ENCODE assay signal across 26 cellular contexts in the genomic region with DNA sequence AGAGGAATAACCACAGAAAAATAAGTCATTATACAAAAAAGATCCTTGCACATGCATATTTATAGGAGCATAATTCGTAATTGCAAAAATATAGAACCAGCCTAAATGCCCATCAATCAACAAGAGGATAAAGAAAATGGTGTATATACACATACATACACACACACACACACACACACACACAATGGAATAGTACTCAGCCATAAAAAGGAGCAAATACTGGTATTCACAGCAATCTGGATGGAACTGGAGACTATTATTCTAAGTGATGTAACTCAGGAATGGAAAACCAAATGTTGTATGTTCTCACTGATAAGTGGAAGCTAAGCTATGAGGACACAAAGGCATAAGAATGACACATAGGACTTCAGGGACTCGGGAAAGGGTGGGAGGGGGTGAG. TPM values are rescaled to one million over a fixed set of nuclear protein-coding genes. Genes with fewer than 3 reads are reported as not detected.
A peak's percentile ranks its signal among the peaks of the same experiment; 100 is the strongest.
DNase-seq lines count a peak whose midpoint lies in the region; ATAC-seq, FAIRE-seq and TF ChIP-seq lines count a peak whose summit lies in the region.
"Had no signal": no experiment of that assay in that cellular context is flagged by ENCODE, and none has a peak within 500 bp of the region (broad histone marks: within the 10 kb centered on the region; RNA-seq: fewer than 3 reads in every experiment).

No MANE protein-coding gene starts in this region.

- TF ChIP-seq RAD21 in K562 (CRISPR knock-in tag; conservative IDR thresholded peaks at IDR 0.05 in 1 of 2, IDR thresholded peaks at IDR 0.05 in 1 of 2) = no peak

- H3K27ac Mint-ChIP-seq in CD4-positive, alpha-beta T cell = no peak overlapping the region
- no peak overlapping the region for H3K27ac Mint-ChIP-seq in nephron
- no peak overlapping the region for H3K27ac Mint-ChIP-seq in progenitor cell of endocrine pancreas
- H3K27ac Mint-ChIP-seq: CD8-positive, alpha-beta memory T cell had no signal

- H3K4me1 Mint-ChIP-seq in CD4-positive, alpha-beta T cell (ENCODE audit: low read depth) = peaks cover 24% of the 10 kb centered on the region
- H3K4me1 Mint-ChIP-seq in nephron (peaks cover 17% of the 10 kb centered on the region), progenitor cell of endocrine pancreas (ENCODE audit: low read depth) (peaks cover 18% of the 10 kb centered on the region)

- H2AFZ ChIP-seq in K562 (ENCODE audit: low read depth, low read length) = no peak overlapping the region

- H3K9me3 ChIP-seq in CD4-positive, alpha-beta T cell (ENCODE audit: control insufficient read depth, low read length) = no peaks in the 10 kb centered on the region
- peaks cover 3% of the 10 kb centered on the region for H3K9me3 ChIP-seq in K562 (replicated peaks; ENCODE audit: control insufficient read depth, insufficient read depth, low read depth, low read length)
- H3K9me3 ChIP-seq: BLaER1 treated with 17β-estradiol and CSF1 and Interleukin-3, amounts not matched to agents 10 nM and 100 nM had no signal

- TF ChIP-seq EP300 in K562 (IDR thresholded peaks at IDR 0.05; ENCODE audit: low read length) = no peak

- H3K27me3 ChIP-seq in CD4-positive, alpha-beta T cell (ENCODE audit: control insufficient read depth, insufficient read depth, low read length) = peaks cover 14% of the 10 kb centered on the region
- H3K27me3 ChIP-seq in K562 (ENCODE audit: control insufficient read depth in 2 of 2, insufficient read depth in 2 of 2, low read length in 2 of 2) = no peaks in the 10 kb centered on the region
- H3K27me3 ChIP-seq: BLaER1 treated with 17β-estradiol and CSF1 and Interleukin-3, amounts not matched to agents 10 nM and 100 nM had no signal

- H3K4me3 Mint-ChIP-seq in CD4-positive, alpha-beta T cell = peak overlapping the region; percentile 30
- H3K4me3 Mint-ChIP-seq in nephron = peak overlapping the region in 2 of 3 experiments; percentile 66 to 67
- H3K4me3 Mint-ChIP-seq in progenitor cell of endocrine pancreas (ENCODE audit: low read depth) = peak overlapping the region; percentile 5

- DNase-seq in CD4-positive, alpha-beta T cell = no peak
- DNase-seq in K562 (ENCODE audit: extremely low read depth in 1 of 4, low spot score in 3 of 4) = no peak
- DNase-seq in progenitor cell of endocrine pancreas (ENCODE audit: low spot score, unreplicated experiment) = no peak
- no peak for DNase-seq in NCI-H2029 treated with DMSO at 0.1 percent for 48 hours (lab: John Stamatoyannopoulos, UW)
- no peak for DNase-seq in HCEC 1CT
- DNase-seq: AML-193; CD4-positive, alpha-beta memory T cell; CD8-positive, alpha-beta memory T cell; COR-L47; DMS 273 treated with DMSO at 0.1 percent for 48 hours; DMS153; DMS53; DMS79; DND-41; EL; GDM1 had no signal

- peaks cover 20% of the 10 kb centered on the region for H3K36me3 Mint-ChIP-seq in CD4-positive, alpha-beta T cell (ENCODE audit: low read depth)
- H3K36me3 Mint-ChIP-seq in nephron (ENCODE audit: low read depth) (peaks cover 15% of the 10 kb centered on the region), progenitor cell of endocrine pancreas (ENCODE audit: insufficient read depth) (peaks cover 8% of the 10 kb centered on the region)

- H4K20me1 ChIP-seq in K562 (replicated peaks; ENCODE audit: control insufficient read depth, insufficient read depth, low read length) = no peaks in the 10 kb centered on the region

- FAIRE-seq in K562 (lab: Jason Lieb, UNC) = no peak
- FAIRE-seq: A549, GM12878, GM12892, GM18507 had no signal

- H3K4me3 ChIP-seq in K562 = no peak overlapping the region
- H3K4me3 ChIP-seq: A549; BLaER1 treated with 17β-estradiol and CSF1 and Interleukin-3, amounts not matched to agents 10 nM and 100 nM; GM12878 had no signal

- no TSS peak for BruUV-seq in K562 (replicated peaks; lab: Mats Ljungman, UMichigan)

- CTCF ChIA-PET in CD4-positive, alpha-beta T cell (lab: Charles Lee) = no interaction called here
- CTCF ChIA-PET in K562 (lab: Yijun Ruan, JAX; ENCODE audit: low intra/inter-chr PET ratio) = no interaction called here

- TF ChIP-seq CTCF in CD4-positive, alpha-beta T cell (IDR thresholded peaks at IDR 0.05) = no peak
- TF ChIP-seq CTCF in K562 (IDR thresholded peaks at IDR 0.05 in 2 of 3, conservative IDR thresholded peaks at IDR 0.05 in 1 of 3; ENCODE audit: insufficient read depth in 2 of 3, low read depth in 1 of 3, low read length in 3 of 3) = no peak
- no peak for TF ChIP-seq CTCF in nephron (IDR thresholded peaks at IDR 0.05; ENCODE audit: unreplicated experiment in 3 of 3)
- no peak for TF ChIP-seq CTCF in progenitor cell of endocrine pancreas (IDR thresholded peaks at IDR 0.05; ENCODE audit: unreplicated experiment)

- no peak for TF ChIP-seq POLR2A in K562 (conservative IDR thresholded peaks at IDR 0.05)

- no peak overlapping the region for H3K9ac ChIP-seq in K562 (ENCODE audit: insufficient read depth in 1 of 2, low read depth in 2 of 2, low read length in 2 of 2)
- H3K9ac ChIP-seq: BLaER1 treated with 17β-estradiol and CSF1 and Interleukin-3, amounts not matched to agents 10 nM and 100 nM had no signal

- H3K4me1 ChIP-seq in K562 (replicated peaks in 1 of 2; ENCODE audit: control insufficient read depth in 2 of 2, insufficient read depth in 2 of 2, low read length in 2 of 2) = peaks cover 6 to 7% of the 10 kb centered on the region in 2 experiments; a peak in 4 of 5 replicates

- intact Hi-C loops in CD4-positive, alpha-beta T cell (cut with DNase I, micrococcal nuclease) = loop anchor here (5.0 to 10.0 kb wide), 2 partner anchors 180 to 273 kb away; a partner anchor contains a TSS
- intact Hi-C loops in K562 (cut with micrococcal nuclease) = no loop called here

- H3K79me2 ChIP-seq in K562 (ENCODE audit: control insufficient read depth, insufficient read depth, low read length) = peaks cover 26% of the 10 kb centered on the region

- no peak for ATAC-seq in CD4-positive, alpha-beta T cell (ENCODE audit: poor library complexity)
- no peak for ATAC-seq in K562
- ATAC-seq in GM21526 (IDR thresholded peaks at IDR 0.05; ENCODE audit: low FRiP score, unreplicated experiment) = no peak
- ATAC-seq in HG03280 (IDR thresholded peaks at IDR 0.05; ENCODE audit: unreplicated experiment) = no peak
- ATAC-seq: A549, GM12878 had no signal

- in situ Hi-C loops in K562 (cut with MboI) = no loop called here

- peaks cover 21% of the 10 kb centered on the region for H3K27me3 Mint-ChIP-seq in CD4-positive, alpha-beta T cell
- H3K27me3 Mint-ChIP-seq in nephron (ENCODE audit: low read depth) = peaks cover 9% of the 10 kb centered on the region
- peaks cover 41% of the 10 kb centered on the region for H3K27me3 Mint-ChIP-seq in progenitor cell of endocrine pancreas

- WGBS in K562 (ENCODE audit: insufficient coverage, low coverage, missing lambda C conversion rate) = 83% methylated on average over 2 of the region's 2 CpGs

- peaks cover 13% of the 10 kb centered on the region for H3K36me3 ChIP-seq in K562 (ENCODE audit: control insufficient read depth, insufficient read depth, low read length)

- no peaks in the 10 kb centered on the region for H3K9me3 Mint-ChIP-seq in CD4-positive, alpha-beta T cell
- peaks cover 4% of the 10 kb centered on the region for H3K9me3 Mint-ChIP-seq in nephron
- peaks cover 3% of the 10 kb centered on the region for H3K9me3 Mint-ChIP-seq in progenitor cell of endocrine pancreas (ENCODE audit: low read depth)
- H3K9me3 Mint-ChIP-seq: CD4-positive, alpha-beta memory T cell; CD8-positive, alpha-beta memory T cell had no signal

- H3K4me2 ChIP-seq in K562 (ENCODE audit: insufficient read depth, low read length) = no peak overlapping the region
- H3K4me2 ChIP-seq: A549; BLaER1 treated with 17β-estradiol and CSF1 and Interleukin-3, amounts not matched to agents 10 nM and 100 nM had no signal

- H3K27ac ChIP-seq in CD4-positive, alpha-beta T cell (ENCODE audit: low read depth, low read length) = no peak overlapping the region
- no peak overlapping the region for H3K27ac ChIP-seq in K562 (ENCODE audit: extremely low read depth, low read depth, low read length)
- H3K27ac ChIP-seq: 22Rv1; A549; BLaER1 treated with 17β-estradiol and CSF1 and Interleukin-3, amounts not matched to agents 10 nM and 100 nM; C4-2B had no signal

- POLR2A ChIA-PET in CD4-positive, alpha-beta T cell (lab: Charles Lee) = no interaction called here
- POLR2A ChIA-PET in K562 (lab: Yijun Ruan, JAX) = no interaction called here

- H3K9me1 ChIP-seq in K562 (ENCODE audit: control insufficient read depth, insufficient read depth, low read length) = no peaks in the 10 kb centered on the region

RNA-seq across cellular contexts. Expression of a gene that starts 1.9 kb away (rescaled TPM):
- 10 to 100 TPM; 11.7 to 12.5 TPM for total RNA-seq in CD4-positive, alpha-beta T cell
- total RNA-seq in K562 (2011; cell fraction: chromatin; rRNA removed; ENCODE audit: low replicate concordance) = 9.7 and 51.7 TPM in 2 replicates
- 6.2 and 8.0 TPM in 2 replicates for total RNA-seq in K562 (2011; cell fraction: nucleolus; rRNA removed)
- 13.3 and 20.0 TPM in 2 replicates for total RNA-seq in K562 (2011; cell fraction: nucleoplasm; rRNA removed)
- 21.2 and 26.1 TPM in 2 replicates for total RNA-seq in K562 (2014; rRNA removed)
- total RNA-seq in K562 (2014; rRNA removed; fragmentation: Illumina TruSeq; extraction: Trizol) = 43.6 and 53.4 TPM in 2 replicates
- total RNA-seq in K562 (2015; rRNA removed; fragmentation: Illumina TruSeq; extraction: Trizol) = 32.8 and 37.6 TPM in 2 replicates
- total RNA-seq in K562 (2021) = 29.1 and 29.5 TPM in 2 replicates
- polyA plus RNA-seq in K562 (2011; rRNA removed) = 17.3 and 24.7 TPM in 2 replicates
- 2.2 and 4.3 TPM in 2 replicates for polyA plus RNA-seq in K562 (2011; cell fraction: cytosol; rRNA removed)
- 6.7 and 7.0 TPM in 2 replicates for polyA plus RNA-seq in K562 (2011; cell fraction: nucleus; rRNA removed)
- polyA plus RNA-seq in K562 (2012) = 13.7 and 16.9 TPM in 2 replicates
- polyA plus RNA-seq in K562 (2014; fragmentation: Illumina TruSeq; extraction: Trizol) = 25.5 and 31.1 TPM in 2 replicates
- 10 to 100 TPM; 27.2 to 34.0 TPM for polyA plus RNA-seq in K562 (2014; fragmentation: Nextera tagmentation; extraction: Ambion mirVana)
- 23.4 and 24.1 TPM in 2 replicates for polyA plus RNA-seq in K562 (2014; rRNA removed)
- 27.6 and 32.5 TPM in 2 replicates for polyA minus RNA-seq in K562 (2011; rRNA and poly(A)+ RNA removed)
- 22.6 and 24.5 TPM in 2 replicates for polyA minus RNA-seq in K562 (2011; cell fraction: cytosol; rRNA and poly(A)+ RNA removed)
- polyA minus RNA-seq in K562 (2011; cell fraction: nucleus; rRNA and poly(A)+ RNA removed) = 10.5 and 18.7 TPM in 2 replicates
- 22.0 and 23.0 TPM in 2 replicates for total RNA-seq in progenitor cell of endocrine pancreas

RNA-seq across cellular contexts. Expression of a gene that starts 45.4 kb away (rescaled TPM):
- total RNA-seq in CD4-positive, alpha-beta T cell = 100 to 1,000 TPM; 124 to 132 TPM
- total RNA-seq in K562 (2011; cell fraction: chromatin; rRNA removed; ENCODE audit: low replicate concordance) = 123 and 395 TPM in 2 replicates
- 78.0 and 120 TPM in 2 replicates for total RNA-seq in K562 (2011; cell fraction: nucleolus; rRNA removed)
- total RNA-seq in K562 (2011; cell fraction: nucleoplasm; rRNA removed) = 158 and 184 TPM in 2 replicates
- 38.3 and 47.2 TPM in 2 replicates for total RNA-seq in K562 (2014; rRNA removed)
- total RNA-seq in K562 (2014; rRNA removed; fragmentation: Illumina TruSeq; extraction: Trizol) = 72.3 and 88.0 TPM in 2 replicates
- 53.3 and 55.5 TPM in 2 replicates for total RNA-seq in K562 (2015; rRNA removed; fragmentation: Illumina TruSeq; extraction: Trizol)
- total RNA-seq in K562 (2021) = 56.2 and 58.4 TPM in 2 replicates
- 67.3 and 74.3 TPM in 2 replicates for polyA plus RNA-seq in K562 (2011; rRNA removed)
- 10.6 and 21.5 TPM in 2 replicates for polyA plus RNA-seq in K562 (2011; cell fraction: cytosol; rRNA removed)
- 57.8 and 70.7 TPM in 2 replicates for polyA plus RNA-seq in K562 (2011; cell fraction: nucleus; rRNA removed)
- polyA plus RNA-seq in K562 (2012) = 16.8 and 21.0 TPM in 2 replicates
- polyA plus RNA-seq in K562 (2014; fragmentation: Illumina TruSeq; extraction: Trizol) = 29.5 and 34.4 TPM in 2 replicates
- 10 to 100 TPM; 16.1 to 17.3 TPM for polyA plus RNA-seq in K562 (2014; fragmentation: Nextera tagmentation; extraction: Ambion mirVana)
- polyA plus RNA-seq in K562 (2014; rRNA removed) = 23.0 and 27.1 TPM in 2 replicates
- 196 and 226 TPM in 2 replicates for polyA minus RNA-seq in K562 (2011; rRNA and poly(A)+ RNA removed)
- polyA minus RNA-seq in K562 (2011; cell fraction: cytosol; rRNA and poly(A)+ RNA removed) = 44.8 and 52.7 TPM in 2 replicates
- polyA minus RNA-seq in K562 (2011; cell fraction: nucleus; rRNA and poly(A)+ RNA removed) = 127 and 217 TPM in 2 replicates
- total RNA-seq in progenitor cell of endocrine pancreas = 66.3 and 70.6 TPM in 2 replicates

Comparison
In these comparisons a context has a peak if more than half of its experiments do, and no peak if none do; other contexts are left out.
1. H3K4me3 Mint-ChIP-seq: peak in every context shown above with its lines; median percentile 66 in nephron; 30 in CD4-positive, alpha-beta T cell; 5 in progenitor cell of endocrine pancreas.